In genomic region chr16:72859581-72859980, GRCh38 we compare ENCODE assay signal across 19 cellular contexts.
DNase-seq lines count a peak whose midpoint lies in the region; ATAC-seq and TF ChIP-seq lines count a peak whose summit lies in the region.
"Had no signal": no experiment of that assay in that cellular context is flagged by ENCODE, and none has a peak within 500 bp of the region (broad histone marks: within the 10 kb centered on the region; RNA-seq: fewer than 3 reads in every experiment).

No MANE protein-coding gene starts in this region.

- peaks cover 14% of the 10 kb centered on the region for H3K36me3 Mint-ChIP-seq in progenitor cell of endocrine pancreas (ENCODE audit: insufficient read depth)
- H3K36me3 Mint-ChIP-seq: naive thymus-derived CD8-positive, alpha-beta T cell had no signal

- no peak overlapping the region for H3K4me3 Mint-ChIP-seq in progenitor cell of endocrine pancreas (ENCODE audit: low read depth)
- H3K4me3 Mint-ChIP-seq: activated CD4-positive, alpha-beta T cell treated with anti-CD3 and anti-CD28 coated beads, Interleukin-2, amount 10 ng/mL, durations not matched to agents 7 days and 5 days; naive thymus-derived CD8-positive, alpha-beta T cell had no signal

- TF ChIP-seq EP300 in tibial nerve (IDR thresholded peaks at IDR 0.05) = no peak

- H2AFZ ChIP-seq in hepatocyte (no peak overlapping the region), GM23248 (no peak overlapping the region)

- H3K4me2 ChIP-seq in hepatocyte = peak overlapping the region; percentile 21
- no peak overlapping the region for H3K4me2 ChIP-seq in GM23248 (ENCODE audit: unreplicated experiment)

- no peaks in the 10 kb centered on the region for H3F3A ChIP-seq in GM23248 (ENCODE audit: insufficient read depth)

- peak overlapping the region; percentile 57 for H3K27ac Mint-ChIP-seq in progenitor cell of endocrine pancreas
- H3K27ac Mint-ChIP-seq: activated CD4-positive, alpha-beta T cell treated with anti-CD3 and anti-CD28 coated beads, Interleukin-2, amount 10 ng/mL, durations not matched to agents 7 days and 5 days had no signal

- TF ChIP-seq POLR2A in tibial nerve (IDR thresholded peaks at IDR 0.05) = no peak

- ATAC-seq in HG02884 (IDR thresholded peaks at IDR 0.05; ENCODE audit: unreplicated experiment) = no peak
- ATAC-seq: HCT116; K562; naive thymus-derived CD8-positive, alpha-beta T cell had no signal

- in situ Hi-C loops in brain microvascular endothelial cell (cut with HindIII; ENCODE audit: low pct_ligation_motif_present, low sequenced_read_pairs) (no loop called here), GM23248 (cut with MboI) (no loop called here)

- no peaks in the 10 kb centered on the region for H3K9me3 ChIP-seq in hepatocyte (ENCODE audit: low read depth)
- no peaks in the 10 kb centered on the region for H3K9me3 ChIP-seq in tibial nerve
- H3K9me3 ChIP-seq in GM23248 (ENCODE audit: low read depth) = no peaks in the 10 kb centered on the region
- H3K9me3 ChIP-seq: BE2C had no signal

- 91% methylated on average over 6 of the region's 6 CpGs for WGBS in hepatocyte (ENCODE audit: low lambda C conversion rate, missing lambda C conversion rate)
- 88 to 95% methylated on average over 6 of the region's 6 CpGs for WGBS in tibial nerve, 2 donors
- 94 to 97% methylated on average over 6 of the region's 6 CpGs for WGBS in GM23248 (ENCODE audit: low coverage in 1 of 2, low lambda C conversion rate in 2 of 2, missing lambda C conversion rate in 2 of 2), 2 experiments

- H3K9me3 Mint-ChIP-seq in progenitor cell of endocrine pancreas (ENCODE audit: low read depth) = no peaks in the 10 kb centered on the region
- H3K9me3 Mint-ChIP-seq: activated CD4-positive, alpha-beta T cell treated with anti-CD3 and anti-CD28 coated beads, Interleukin-2, amount 10 ng/mL, durations not matched to agents 7 days and 5 days had no signal

- peaks cover 37% of the 10 kb centered on the region for H3K79me2 ChIP-seq in hepatocyte
- peaks cover 11% of the 10 kb centered on the region; the same call in 1 of the 2 replicates for H3K79me2 ChIP-seq in GM23248 (ENCODE audit: insufficient read depth)

- no peak for TF ChIP-seq CTCF in brain microvascular endothelial cell (IDR thresholded peaks at IDR 0.05; ENCODE audit: low read depth, low read length, missing control alignments)
- no peak for TF ChIP-seq CTCF in hepatocyte (IDR thresholded peaks at IDR 0.05; ENCODE audit: poor library complexity)
- no peak for TF ChIP-seq CTCF in progenitor cell of endocrine pancreas (IDR thresholded peaks at IDR 0.05; ENCODE audit: unreplicated experiment)
- TF ChIP-seq CTCF in tibial nerve (IDR thresholded peaks at IDR 0.05) = no peak

- H3K27me3 Mint-ChIP-seq in progenitor cell of endocrine pancreas = no peaks in the 10 kb centered on the region

- H3K36me3 ChIP-seq in brain microvascular endothelial cell (replicated peaks) (no peaks in the 10 kb centered on the region), hepatocyte (replicated peaks; ENCODE audit: insufficient read depth, low read depth) (no peaks in the 10 kb centered on the region), tibial nerve (peaks cover 0 to 2% (median 0%) of the 10 kb centered on the region in 3 donors), GM23248 (ENCODE audit: low read depth) (no peaks in the 10 kb centered on the region)

- H3K4me3 ChIP-seq in brain microvascular endothelial cell (ENCODE audit: low read depth, low read length) = no peak overlapping the region
- H3K4me3 ChIP-seq in hepatocyte = no peak overlapping the region
- no peak overlapping the region for H3K4me3 ChIP-seq in tibial nerve
- no peak overlapping the region for H3K4me3 ChIP-seq in GM23248
- H3K4me3 ChIP-seq: K562 had no signal

- H3K4me1 ChIP-seq in hepatocyte (ENCODE audit: insufficient read depth) (peaks cover 16% of the 10 kb centered on the region), tibial nerve (peaks cover 0 to 38% (median 10%) of the 10 kb centered on the region in 4 donors), GM23248 (ENCODE audit: insufficient read depth) (no peaks in the 10 kb centered on the region)

- H4K20me1 ChIP-seq in hepatocyte (ENCODE audit: insufficient read depth, poor library complexity, severe bottlenecking) (no peaks in the 10 kb centered on the region), GM23248 (ENCODE audit: insufficient read depth) (no peaks in the 10 kb centered on the region)

- H3K4me1 Mint-ChIP-seq in progenitor cell of endocrine pancreas (ENCODE audit: low read depth) = peaks cover 27% of the 10 kb centered on the region

- DNase-seq in brain microvascular endothelial cell (no peak), hepatocyte (ENCODE audit: low spot score) (no peak), progenitor cell of endocrine pancreas (ENCODE audit: low spot score, unreplicated experiment) (no peak), tibial nerve (ENCODE audit: low spot score in 2 of 2) (no peak), GM23248 (no peak), kidney glomerular epithelial cell (lab: John Stamatoyannopoulos, UW) (no peak)
- DNase-seq: activated CD4-positive, alpha-beta T cell treated with anti-CD3 and anti-CD28 coated beads, Interleukin-2, amount 10 ng/mL, durations not matched to agents 7 days and 5 days; activated CD8-positive, alpha-beta memory T cell treated with anti-CD3 and anti-CD28 coated beads, Interleukin-2, amount 50 U/mL, for 4 hours; activated effector memory CD4-positive, alpha-beta T cell treated with anti-CD3 and anti-CD28 coated beads, Interleukin-2, amount 50 U/mL, for 16 hours; BE2C; foreskin melanocyte; GDM1; naive thymus-derived CD8-positive, alpha-beta T cell; NCI-H2029 treated with DMSO at 0.1 percent for 48 hours; NCI-H510A; stimulated activated naive CD4-positive, alpha-beta T cell treated with Interleukin-2 at 50 U/mL for 16 hours had no signal

- no peak overlapping the region for H3K9ac ChIP-seq in GM23248

- H3K27me3 ChIP-seq in brain microvascular endothelial cell (replicated peaks) (no peaks in the 10 kb centered on the region), hepatocyte (no peaks in the 10 kb centered on the region), tibial nerve (no peaks in the 10 kb centered on the region), GM23248 (replicated peaks; ENCODE audit: insufficient read depth) (no peaks in the 10 kb centered on the region)
- H3K27me3 ChIP-seq: BE2C had no signal

- no peaks in the 10 kb centered on the region for H3K9me2 ChIP-seq in hepatocyte (replicated peaks; ENCODE audit: insufficient read depth)
- no peaks in the 10 kb centered on the region for H3K9me2 ChIP-seq in GM23248 (ENCODE audit: insufficient read depth)

- H3K27ac ChIP-seq in brain microvascular endothelial cell = peak overlapping the region; percentile 60
- peak overlapping the region; percentile 77 for H3K27ac ChIP-seq in hepatocyte
- peak overlapping the region; percentile 30 to 85 (median 60) for H3K27ac ChIP-seq in tibial nerve
- H3K27ac ChIP-seq in GM23248 = no peak overlapping the region
